In the genomic region with DNA sequence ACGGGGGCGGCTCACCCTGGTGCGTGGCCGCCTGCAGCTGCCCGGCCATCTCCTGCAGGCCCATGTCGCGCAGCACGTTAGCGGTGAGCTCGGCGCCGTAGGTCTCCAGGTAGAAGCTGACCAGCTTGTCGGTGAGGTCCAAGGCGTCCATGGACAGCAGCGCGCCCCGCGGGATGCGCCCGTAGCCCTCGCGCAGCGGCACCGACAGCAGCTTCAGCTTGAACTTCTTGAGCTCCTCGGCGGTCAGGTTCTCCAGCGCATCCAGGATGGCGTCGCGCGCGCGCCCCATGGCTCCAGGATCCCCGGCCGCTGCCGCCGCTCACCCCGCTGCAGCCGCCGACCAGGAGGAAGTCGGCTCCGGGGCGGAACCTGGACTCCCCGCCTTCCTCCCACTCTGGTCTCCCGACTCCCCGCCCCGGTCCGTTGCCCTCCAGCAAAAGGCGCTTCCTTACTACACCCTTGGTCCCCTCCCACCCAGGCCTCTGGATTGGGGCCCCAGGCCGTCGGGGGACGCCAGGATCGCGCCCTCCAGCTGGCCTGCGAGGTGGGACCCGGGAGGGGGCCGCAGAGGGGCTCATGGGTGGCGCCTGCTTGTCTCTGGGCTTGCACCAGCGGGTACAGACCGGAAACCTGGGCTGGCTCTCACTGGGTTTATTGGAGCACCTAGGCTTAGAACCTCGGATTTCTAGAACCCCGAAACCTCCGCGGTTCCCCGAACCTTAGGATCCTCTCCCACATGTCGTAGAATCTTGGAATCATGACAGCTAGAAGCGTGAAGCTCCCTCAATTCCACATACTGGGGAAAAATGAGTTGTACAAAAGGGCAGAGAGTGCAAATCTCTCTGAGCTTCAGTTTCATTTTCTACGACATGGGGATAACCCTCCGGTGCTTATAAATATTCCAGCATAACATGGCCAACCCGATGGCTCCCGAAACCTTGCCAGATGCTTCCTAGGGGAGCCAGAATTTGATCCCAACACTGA, we compare ENCODE assay signal across 8 cellular contexts. TPM values are rescaled to one million over a fixed set of nuclear protein-coding genes. Genes with fewer than 3 reads are reported as not detected.
DNase-seq lines count a peak whose midpoint lies in the region; ATAC-seq, FAIRE-seq and TF ChIP-seq lines count a peak whose summit lies in the region.

A gene (minus strand): TSS at position 359 of the 984 bp plus-strand sequence. CDS start 70 bp downstream, at position 289.

- peaks cover 13% of the 10 kb centered on the region; the same call in 1 of the 2 replicates for H3K36me3 ChIP-seq in OCI-LY1 (ENCODE audit: insufficient read depth, low read length)
- H3K36me3 ChIP-seq in mammary epithelial cell (ENCODE audit: insufficient read depth, low read length) = peaks cover 3% of the 10 kb centered on the region
- H3K36me3 ChIP-seq in kidney (ENCODE audit: control insufficient read depth in 1 of 2, insufficient read depth in 2 of 2, low read length in 2 of 2) = no peaks in the 10 kb centered on the region

- peak; percentile 27 for TF ChIP-seq POLR2A in GM10847 (IDR thresholded peaks at IDR 0.05; ENCODE audit: extremely low read depth, insufficient read length)

- H3K9me2 ChIP-seq in OCI-LY1 (ENCODE audit: low read depth, low read length) = no peaks in the 10 kb centered on the region

- intact Hi-C loops in mammary epithelial cell (cut with micrococcal nuclease) = loop anchor here (5.0 kb wide), 3 partner anchors 85 to 240 kb away; a partner anchor contains a TSS
- intact Hi-C loops in kidney (cut with DNase I) = no loop called here

- H3K9me3 ChIP-seq in OCI-LY1 (ENCODE audit: low read length) (no peaks in the 10 kb centered on the region), mammary epithelial cell (replicated peaks; ENCODE audit: insufficient read depth, low read length) (no peaks in the 10 kb centered on the region), kidney (ENCODE audit: control insufficient read depth in 1 of 2, low read length in 2 of 2) (no peaks in the 10 kb centered on the region)

- ATAC-seq in stimulated activated naive B cell treated with anti-CD40 and anti-IgM and Interleukin-4, amounts not matched to agents 10 μg/mL and 1 μg/mL and 100 μg/mL, for 72 hours (replicated peaks) = peak; percentile 39 to 41

- peaks cover 0 to 2% of the 10 kb centered on the region in 2 donors for H3K9me3 Mint-ChIP-seq in stimulated activated naive B cell treated with anti-CD40 and anti-IgM and Interleukin-4, amounts not matched to agents 10 μg/mL and 1 μg/mL and 100 μg/mL, for 72 hours

- H3K4me3 ChIP-seq in OCI-LY1 (ENCODE audit: low read depth, low read length, poor library complexity, severe bottlenecking) = peak within 1 kb of the TSS; percentile 72
- H3K4me3 ChIP-seq in mammary epithelial cell (replicated peaks in 1 of 3; ENCODE audit: insufficient read depth in 1 of 3, low read depth in 2 of 3, low read length in 3 of 3) = peak within 1 kb of the TSS; percentile 49 to 90 (median 56)
- H3K4me3 ChIP-seq in kidney (ENCODE audit: low read length in 2 of 2) = peak within 1 kb of the TSS; percentile 64 to 66

- H3K4me2 ChIP-seq in OCI-LY1 (ENCODE audit: low read length) (peak within 1 kb of the TSS; percentile 87), mammary epithelial cell (ENCODE audit: insufficient read depth, low read depth, low read length) (peak within 1 kb of the TSS; percentile 99)

- peak; percentile 33 for DNase-seq in HCEC 1CT
- peak; percentile 49 for DNase-seq in mammary epithelial cell
- DNase-seq in kidney = peak; percentile 86
- peak; percentile 42 for DNase-seq in stimulated activated naive B cell treated with anti-CD40 and anti-IgM and Interleukin-4, amounts not matched to agents 10 μg/mL and 1 μg/mL and 100 μg/mL, for 72 hours
- DNase-seq in A172 (ENCODE audit: low spot score) = no peak
- no peak for DNase-seq in cortex of kidney (lab: John Stamatoyannopoulos, UW)

- H3K9ac ChIP-seq in OCI-LY1 (ENCODE audit: low read length) (peak within 1 kb of the TSS; percentile 66), mammary epithelial cell (ENCODE audit: insufficient read depth, low read length) (peak within 1 kb of the TSS; percentile 45), kidney (ENCODE audit: low read length in 2 of 2) (peak within 1 kb of the TSS in 1 of 2 donors; percentile 55)

- no peaks in the 10 kb centered on the region for H3K27me3 Mint-ChIP-seq in stimulated activated naive B cell treated with anti-CD40 and anti-IgM and Interleukin-4, amounts not matched to agents 10 μg/mL and 1 μg/mL and 100 μg/mL, for 72 hours

- H3K27me3 ChIP-seq in OCI-LY1 (ENCODE audit: insufficient read depth, low read length) = no peaks in the 10 kb centered on the region
- no peaks in the 10 kb centered on the region for H3K27me3 ChIP-seq in mammary epithelial cell (ENCODE audit: insufficient read depth, low read length)

- H3K4me1 ChIP-seq in OCI-LY1 (ENCODE audit: insufficient read depth, low read length, severe bottlenecking) (peaks cover 25% of the 10 kb centered on the region), mammary epithelial cell (ENCODE audit: insufficient read depth, low read length) (peaks cover 16% of the 10 kb centered on the region), kidney (ENCODE audit: control insufficient read depth in 1 of 2, insufficient read depth in 1 of 2, low read depth in 1 of 2, low read length in 2 of 2) (peaks cover 0 to 12% of the 10 kb centered on the region in 2 donors)

- H3K36me3 Mint-ChIP-seq in stimulated activated naive B cell treated with anti-CD40 and anti-IgM and Interleukin-4, amounts not matched to agents 10 μg/mL and 1 μg/mL and 100 μg/mL, for 72 hours = peaks cover 18% of the 10 kb centered on the region in 2 donors

- CTCF ChIA-PET in mammary epithelial cell (lab: Charles Lee; ENCODE audit: low non-redundant PET) = interaction anchor here (0.6 kb wide), 2 partner anchors 15 to 180 kb away, joined by 4 to 6 read pairs; no protein-coding TSS in a partner anchor

- 9% methylated on average over 17 of the region's 71 CpGs for WGBS in mammary epithelial cell (ENCODE audit: low coverage, missing lambda C conversion rate)

- H3K79me2 ChIP-seq in OCI-LY1 (ENCODE audit: insufficient read depth, low read length) = no peaks in the 10 kb centered on the region
- H3K79me2 ChIP-seq in mammary epithelial cell (ENCODE audit: insufficient read depth, low read length) = peaks cover 5% of the 10 kb centered on the region

- 0 out of 2 replicates have a peak, but pooled peaks cover 17% of the 10 kb centered on the region for H3F3A ChIP-seq in OCI-LY1 (ENCODE audit: insufficient read depth, low read length)

- peak within 1 kb of the TSS; percentile 91 for H3K27ac Mint-ChIP-seq in stimulated activated naive B cell treated with anti-CD40 and anti-IgM and Interleukin-4, amounts not matched to agents 10 μg/mL and 1 μg/mL and 100 μg/mL, for 72 hours

- BruUV-seq in mammary epithelial cell (replicated peaks; lab: Mats Ljungman, UMichigan) = no TSS peak

- peaks cover 36 to 64% of the 10 kb centered on the region in 2 donors for H3K4me1 Mint-ChIP-seq in stimulated activated naive B cell treated with anti-CD40 and anti-IgM and Interleukin-4, amounts not matched to agents 10 μg/mL and 1 μg/mL and 100 μg/mL, for 72 hours

- H2AFZ ChIP-seq in OCI-LY1 (ENCODE audit: low read length) (no peak within 1 kb of the TSS), mammary epithelial cell (ENCODE audit: low read depth, low read length) (peak within 1 kb of the TSS; percentile 92)

- H3K27ac ChIP-seq in OCI-LY1 (ENCODE audit: low read depth, low read length, poor library complexity, severe bottlenecking) = peak within 1 kb of the TSS; percentile 3
- peak within 1 kb of the TSS; percentile 45 for H3K27ac ChIP-seq in mammary epithelial cell (ENCODE audit: insufficient read depth, low read depth, low read length)
- H3K27ac ChIP-seq in kidney (ENCODE audit: low read depth in 2 of 2, low read length in 2 of 2) = no peak within 1 kb of the TSS

- no peak for FAIRE-seq in kidney (lab: Jason Lieb, UNC)

- in situ Hi-C loops in mammary epithelial cell (cut with MboI; ENCODE audit: low sequenced_read_pairs in 2 of 2) = loop anchor here in 1 of 2 donors (25.0 kb wide), 1 partner anchor 485 kb away; no protein-coding TSS in a partner anchor

- H4K20me1 ChIP-seq in OCI-LY1 (ENCODE audit: insufficient read depth, low read length) (no peaks in the 10 kb centered on the region), mammary epithelial cell (ENCODE audit: insufficient read depth, low read length) (no peaks in the 10 kb centered on the region)

- TF ChIP-seq CTCF in OCI-LY1 (IDR thresholded peaks at IDR 0.05; ENCODE audit: low read length) (no peak), mammary epithelial cell (conservative IDR thresholded peaks at IDR 0.05 in 1 of 2, IDR thresholded peaks at IDR 0.05 in 1 of 2; ENCODE audit: extremely low read depth in 1 of 2, insufficient read depth in 1 of 2, low read depth in 1 of 2, low read length in 2 of 2) (no peak), kidney (IDR thresholded peaks at IDR 0.05; ENCODE audit: borderline replicate concordance, extremely low read depth, insufficient read depth) (no peak)

- dilution Hi-C loops in mammary epithelial cell (cut with HindIII; ENCODE audit: low sequenced_read_pairs) = no loop called here

- H3K4me3 Mint-ChIP-seq in stimulated activated naive B cell treated with anti-CD40 and anti-IgM and Interleukin-4, amounts not matched to agents 10 μg/mL and 1 μg/mL and 100 μg/mL, for 72 hours = peak within 1 kb of the TSS; percentile 90 to 93

RNA-seq across cellular contexts. Expression of the gene that starts here (rescaled TPM):
- 10 to 100 TPM; 30.3 to 38.8 TPM for total RNA-seq in mammary epithelial cell
- polyA plus RNA-seq in mammary epithelial cell = 76.4 TPM
- 33.5 TPM for polyA minus RNA-seq in mammary epithelial cell
- total RNA-seq in kidney = 26.5 TPM
- 14.8 TPM for polyA plus RNA-seq in kidney (ENCODE audit: insufficient read depth, low read depth, low replicate concordance)
- total RNA-seq in A172 (2014; rRNA removed; shearing (Covaris generic)) = not detected in 2 replicates

Comparison
In these comparisons a context has a peak if more than half of its experiments do, and no peak if none do; other contexts are left out.
1. RNA of the gene that starts here (total RNA-seq): 30.3 to 38.8 TPM in mammary epithelial cell and 26.5 TPM in kidney (single experiment); not detected in A172; every median in the first group is over 10 times any median in the second.
2. DNase-seq: peak in HCEC 1CT (single experiment), mammary epithelial cell (single experiment), kidney (single experiment) and stimulated activated naive B cell treated with anti-CD40 and anti-IgM and Interleukin-4, amounts not matched to agents 10 μg/mL and 1 μg/mL and 100 μg/mL, for 72 hours (single experiment); none in A172 (single experiment) and cortex of kidney (single experiment).
3. H3K27ac ChIP-seq: peak in OCI-LY1 (single experiment) and mammary epithelial cell (single experiment); none in kidney (0 of 2).
4. Peak in every context shown above with its lines, with median percentiles within 50 percentile points of each other: H3K4me3 ChIP-seq.